ENCODE assay signal across 15 cellular contexts in the genomic region with DNA sequence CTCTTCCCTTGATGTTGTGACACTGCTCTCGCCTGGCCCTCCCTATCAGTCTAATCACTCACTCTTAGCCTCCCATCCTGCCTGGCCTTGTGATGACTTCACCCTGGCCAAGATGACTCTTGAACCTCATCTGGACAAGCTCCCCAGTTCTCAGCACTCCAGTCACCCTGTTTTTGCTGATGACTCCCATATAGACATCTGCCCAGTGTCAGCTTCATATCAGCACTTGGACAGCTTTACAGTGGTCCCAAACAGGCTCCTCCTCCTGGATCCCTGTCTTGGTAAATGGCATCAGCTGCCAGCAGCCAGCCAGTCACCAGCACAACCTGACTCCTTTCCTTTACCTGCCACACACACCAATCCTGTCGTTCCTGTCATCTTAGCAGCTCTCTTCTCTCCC.
DNase-seq lines count a peak whose midpoint lies in the region; ATAC-seq and TF ChIP-seq lines count a peak whose summit lies in the region.
"Had no signal": no experiment of that assay in that cellular context is flagged by ENCODE, and none has a peak within 500 bp of the region (broad histone marks: within the 10 kb centered on the region; RNA-seq: fewer than 3 reads in every experiment).

No MANE protein-coding gene starts in this region.

- CTCF ChIA-PET in naive thymus-derived CD4-positive, alpha-beta T cell (lab: Charles Lee), result no interaction called here

- H3K27me3 ChIP-seq in naive thymus-derived CD4-positive, alpha-beta T cell (ENCODE audit: control insufficient read depth in 2 of 2, insufficient read depth in 2 of 2, low read length in 2 of 2), result no peaks in the 10 kb centered on the region
- H3K27me3 ChIP-seq in spleen (replicated peaks in 1 of 7), result no peaks in the 10 kb centered on the region

- H3K4me3 ChIP-seq in naive thymus-derived CD4-positive, alpha-beta T cell (ENCODE audit: low read length), result no peak overlapping the region
- no peak overlapping the region for H3K4me3 ChIP-seq in spleen
- H3K4me3 ChIP-seq: A549, HAP-1 had no signal

- H3K4me1 ChIP-seq in naive thymus-derived CD4-positive, alpha-beta T cell (ENCODE audit: control insufficient read depth in 2 of 2, insufficient read depth in 2 of 2, low read length in 2 of 2), result peaks cover 0 to 5% of the 10 kb centered on the region in 2 donors
- H3K4me1 ChIP-seq in spleen, result no peaks in the 10 kb centered on the region
- H3K4me1 ChIP-seq: A549, Caco-2, HAP-1 had no signal

- POLR2A ChIA-PET in naive thymus-derived CD4-positive, alpha-beta T cell (lab: Charles Lee), result no interaction called here

- no peak overlapping the region for H3K27ac ChIP-seq in naive thymus-derived CD4-positive, alpha-beta T cell (ENCODE audit: low read depth, low read length)
- H3K27ac ChIP-seq in spleen, result no peak overlapping the region
- H3K27ac ChIP-seq: A549 had no signal

- peaks cover 0 to 30% (median 0%) of the 10 kb centered on the region in 3 experiments for H3K36me3 ChIP-seq in naive thymus-derived CD4-positive, alpha-beta T cell (ENCODE audit: control insufficient read depth in 2 of 3, insufficient read depth in 3 of 3, low read length in 3 of 3)
- peaks cover 0 to 84% (median 29%) of the 10 kb centered on the region in 6 donors for H3K36me3 ChIP-seq in spleen

- DNase-seq in left ventricle myocardium superior, result no peak
- no peak for DNase-seq in Right ventricle myocardium inferior (ENCODE audit: missing footprints)
- peak; percentile 13 for DNase-seq in amniotic epithelial cell (ENCODE audit: low read depth)
- DNase-seq in naive thymus-derived CD4-positive, alpha-beta T cell, result no peak
- no peak for DNase-seq in NCI-H146 treated with DMSO at 0.1 percent for 48 hours (lab: John Stamatoyannopoulos, UW; ENCODE audit: unreplicated experiment)
- DNase-seq in spleen, result no peak
- DNase-seq in NCI-H2081 treated with DMSO at 0.1 percent for 48 hours (lab: John Stamatoyannopoulos, UW), result no peak
- DNase-seq: Caco-2; CD8-positive, alpha-beta memory T cell; DND-41; GDM1; GOT3 had no signal

- TF ChIP-seq CTCF in spleen (IDR thresholded peaks at IDR 0.05 in 8 of 11, conservative IDR thresholded peaks at IDR 0.05 in 3 of 11), result no peak

- H3K9me3 Mint-ChIP-seq in naive thymus-derived CD4-positive, alpha-beta T cell, result peaks cover 0 to 11% (median 0%) of the 10 kb centered on the region in 11 donors

- intact Hi-C loops in left ventricle myocardium superior (cut with micrococcal nuclease) (no loop called here), Right ventricle myocardium inferior (cut with DNase I) (no loop called here), spleen (cut with DNase I; ENCODE audit: low total_unique reads) (no loop called here)
- intact Hi-C loops in naive thymus-derived CD4-positive, alpha-beta T cell (cut with micrococcal nuclease), result no loop called here

- peak overlapping the region in 5 of 9 donors; percentile 3 to 43 (median 13) for H3K27ac Mint-ChIP-seq in naive thymus-derived CD4-positive, alpha-beta T cell

- H3K4me1 Mint-ChIP-seq in naive thymus-derived CD4-positive, alpha-beta T cell, result peaks cover 2 to 15% (median 15%) of the 10 kb centered on the region in 7 donors
- H3K4me1 Mint-ChIP-seq: CD14-positive monocyte had no signal

- no peak for TF ChIP-seq POLR2A in spleen (IDR thresholded peaks at IDR 0.05)

- 89 to 97% (median 93%) methylated on average over 2 of the region's 2 CpGs for WGBS in spleen, 5 donors

- no peaks in the 10 kb centered on the region for H3K9me3 ChIP-seq in naive thymus-derived CD4-positive, alpha-beta T cell (ENCODE audit: control insufficient read depth in 2 of 3, low read length in 3 of 3)
- peaks cover 0 to 14% (median 9%) of the 10 kb centered on the region in 8 donors for H3K9me3 ChIP-seq in spleen
- H3K9me3 ChIP-seq: A549, Caco-2, HAP-1 had no signal

- ATAC-seq in left ventricle myocardium superior, result peak; percentile 74
- ATAC-seq in Right ventricle myocardium inferior, result no peak
- ATAC-seq in naive thymus-derived CD4-positive, alpha-beta T cell, result no peak
- ATAC-seq: A549 had no signal

- H3K27me3 Mint-ChIP-seq in naive thymus-derived CD4-positive, alpha-beta T cell, result no peaks in the 10 kb centered on the region
- H3K27me3 Mint-ChIP-seq: CD8-positive, alpha-beta memory T cell had no signal

- H3K36me3 Mint-ChIP-seq in naive thymus-derived CD4-positive, alpha-beta T cell, result peaks cover 4 to 85% (median 57%) of the 10 kb centered on the region in 5 donors

- no peak overlapping the region for H3K4me3 Mint-ChIP-seq in naive thymus-derived CD4-positive, alpha-beta T cell
- H3K4me3 Mint-ChIP-seq: CD14-positive monocyte had no signal
